29 cellular contexts compared by ENCODE assay signal in genomic region chr14:59370158-59370557, GRCh38.
"Had no signal": no experiment of that assay in that cellular context is flagged by ENCODE, and none has a peak within 500 bp of the region (broad histone marks: within the 10 kb centered on the region; RNA-seq: fewer than 3 reads in every experiment).

No MANE protein-coding gene starts in this region.

- H3K27me3 ChIP-seq: ascending aorta, cardiac muscle cell had no signal

- ATAC-seq: activated CD8-positive, alpha-beta T cell treated with anti-CD3 and anti-CD28 coated beads for 36 hours; activated naive CD8-positive, alpha-beta T cell treated with anti-CD3 and anti-CD28 coated beads, Interleukin-2, amount 50 U/mL, for 24 hours had no signal

- FAIRE-seq: bronchial epithelial cell, TTC549 had no signal

- H3K4me3 ChIP-seq: ascending aorta, cardiac muscle cell had no signal

- DNase-seq: activated B cell treated with CpG ODN at 0.5 μM for 24 hours; activated CD4-positive, alpha-beta memory T cell treated with anti-CD3 and anti-CD28 coated beads for 36 hours; activated CD4-positive, alpha-beta T cell treated with anti-CD3 and anti-CD28 coated beads for 4 hours; activated CD4-positive, alpha-beta T cell treated with anti-CD3 and anti-CD28 coated beads, Interleukin-2, amount 10 ng/mL, durations not matched to agents 24 days and 14 days; activated CD4-positive, alpha-beta T cell treated with anti-CD3 and anti-CD28 coated beads, Interleukin-2, amount 50 U/mL, for 1 hour; activated CD4-positive, alpha-beta T cell treated with anti-CD3 and anti-CD28 coated beads, Interleukin-2, amount 50 U/mL, for 4 hours; activated CD4-positive, CD25-positive, alpha-beta regulatory T cell treated with anti-CD3 and anti-CD28 coated beads, Interleukin-2, amount 50 U/mL, for 72 hours; activated CD8-positive, alpha-beta memory T cell treated with anti-CD3 and anti-CD28 coated beads, Interleukin-2, amount 50 U/mL, for 4 hours; activated CD8-positive, alpha-beta T cell treated with anti-CD3 and anti-CD28 coated beads for 36 hours; activated effector memory CD4-positive, alpha-beta T cell treated with Interleukin-2 at 50 U/mL for 16 hours; activated gamma-delta T cell; activated naive CD4-positive, alpha-beta T cell treated with anti-CD3 and anti-CD28 coated beads, Interleukin-2, amount 10 ng/mL, durations not matched to agents 7 days and 5 days; activated naive CD4-positive, alpha-beta T cell treated with Interleukin-2 at 50 U/mL for 16 hours; activated naive CD8-positive, alpha-beta T cell treated with anti-CD3 and anti-CD28 coated beads, Interleukin-2, amount 10 ng/mL, durations not matched to agents 7 days and 5 days; activated naive CD8-positive, alpha-beta T cell treated with anti-CD3 and anti-CD28 coated beads, Interleukin-2, amount 50 U/mL, for 24 hours; activated T-cell treated with anti-CD3 and anti-CD28 coated beads, Interleukin-2, amount 50 U/mL, for 24 hours; activated T-cell treated with anti-CD3 and anti-CD28 coated beads, Interleukin-2, amount 50 U/mL, for 48 hours; amygdala; anterior cingulate cortex; caudate nucleus; cerebellar nuclear complex; T-helper 1 cell; T-helper 2 cell; T-helper 9 cell had no signal

- H3K27ac ChIP-seq: ascending aorta, cardiac muscle cell, VCaP had no signal

- H3K9me3 ChIP-seq: ascending aorta had no signal
